In genomic region chr19:1247747-1248453, GRCh38 we compare ENCODE assay signal across 8 cellular contexts. TPM values are rescaled to one million over a fixed set of nuclear protein-coding genes. Genes with fewer than 3 reads are reported as not detected.
DNase-seq lines count a peak whose midpoint lies in the region; ATAC-seq and TF ChIP-seq lines count a peak whose summit lies in the region.

No MANE protein-coding gene starts in this region.

- DNase-seq in GM20000 (ENCODE audit: low spot score) (no peak), NCI-H774 (lab: John Stamatoyannopoulos, UW) (peak; percentile 22), fibroblast of villous mesenchyme (ENCODE audit: low read depth) (peak; percentile 83), NCI-H1436 treated with DMSO at 0.1 percent for 48 hours (lab: John Stamatoyannopoulos, UW) (no peak), NCI-H510A (lab: John Stamatoyannopoulos, UW) (no peak)
- DNase-seq in activated T-cell treated with anti-CD3 and anti-CD28 coated beads, Interleukin-2, amount 50 U/mL, for 72 hours: peak; percentile 82 to 87

- H3K36me3 Mint-ChIP-seq in activated T-cell treated with anti-CD3 and anti-CD28 coated beads, Interleukin-2, amount 50 U/mL, for 72 hours (ENCODE audit: insufficient read depth in 2 of 2): peaks cover 8 to 9% of the 10 kb centered on the region in 2 donors

- H3K79me2 ChIP-seq in ACC112 (ENCODE audit: control insufficient read depth, insufficient read depth, low read length, unreplicated experiment): peaks cover 26% of the 10 kb centered on the region

- H2AFZ ChIP-seq in ACC112 (ENCODE audit: low read length, unreplicated experiment): no peak overlapping the region

- H3K4me1 Mint-ChIP-seq in activated T-cell treated with anti-CD3 and anti-CD28 coated beads, Interleukin-2, amount 50 U/mL, for 72 hours (ENCODE audit: low read depth): peaks cover 13% of the 10 kb centered on the region

- H3K9me3 Mint-ChIP-seq in activated T-cell treated with anti-CD3 and anti-CD28 coated beads, Interleukin-2, amount 50 U/mL, for 72 hours: no peaks in the 10 kb centered on the region

- H3K27me3 ChIP-seq in ACC112 (ENCODE audit: insufficient read depth, low read length): no peaks in the 10 kb centered on the region
- no peaks in the 10 kb centered on the region for H3K27me3 ChIP-seq in neutrophil

- H3K27ac Mint-ChIP-seq in activated T-cell treated with anti-CD3 and anti-CD28 coated beads, Interleukin-2, amount 50 U/mL, for 72 hours: no peak overlapping the region

- TF ChIP-seq CTCF in GM20000 (IDR thresholded peaks at IDR 0.05; ENCODE audit: extremely low read depth, missing control alignments) (peak; percentile 44), fibroblast of villous mesenchyme (IDR thresholded peaks at IDR 0.05; ENCODE audit: insufficient read depth, low read depth, low read length) (peak; percentile 28), neutrophil (IDR thresholded peaks at IDR 0.05) (peak; percentile 54)

- peak; percentile 5 to 14 for ATAC-seq in activated T-cell treated with anti-CD3 and anti-CD28 coated beads, Interleukin-2, amount 50 U/mL, for 72 hours (replicated peaks in 1 of 2)

- H3K4me3 Mint-ChIP-seq in activated T-cell treated with anti-CD3 and anti-CD28 coated beads, Interleukin-2, amount 50 U/mL, for 72 hours: peak overlapping the region in 1 of 2 donors; percentile 60

- H3K27ac ChIP-seq in ACC112 (ENCODE audit: low read depth, low read length) (peak overlapping the region; percentile 97), neutrophil (peak overlapping the region; percentile 100)

- H3K36me3 ChIP-seq in ACC112 (ENCODE audit: insufficient read depth, low read length) (peaks cover 10% of the 10 kb centered on the region; the same call in 1 of the 2 replicates), neutrophil (peaks cover 28% of the 10 kb centered on the region)

- no peaks in the 10 kb centered on the region for H3K27me3 Mint-ChIP-seq in activated T-cell treated with anti-CD3 and anti-CD28 coated beads, Interleukin-2, amount 50 U/mL, for 72 hours (ENCODE audit: low read depth)

- peaks cover 25% of the 10 kb centered on the region for H3K4me1 ChIP-seq in ACC112 (ENCODE audit: control insufficient read depth, insufficient read depth, low read length, unreplicated experiment)
- peaks cover 34 to 41% of the 10 kb centered on the region in 2 experiments for H3K4me1 ChIP-seq in neutrophil (ENCODE audit: control insufficient read depth in 1 of 2, insufficient read depth in 1 of 2, low read depth in 1 of 2, low read length in 1 of 2)

- H3K4me3 ChIP-seq in ACC112 (ENCODE audit: low read depth, low read length) (peak overlapping the region; percentile 94), fibroblast of villous mesenchyme (ENCODE audit: low read depth, low read length) (peak overlapping the region; percentile 55), neutrophil (ENCODE audit: low read depth in 1 of 2, low read length in 1 of 2) (peak overlapping the region; percentile 75 to 98)

- no peaks in the 10 kb centered on the region for H3K9me3 ChIP-seq in neutrophil

RNA-seq across cellular contexts. Expression of gene MIDN, which starts 0.5 kb away (rescaled TPM):
- 10 to 100 TPM; 72.3 to 75.4 TPM for total RNA-seq in activated T-cell treated with anti-CD3 and anti-CD28 coated beads, Interleukin-2, amount 50 U/mL, for 72 hours
- total RNA-seq in fibroblast of villous mesenchyme: 14.2 and 15.5 TPM in 2 replicates

RNA-seq across cellular contexts. Expression of gene ATP5F1D, which starts 6.3 kb away (rescaled TPM):
- 100 to 1,000 TPM; 169 to 201 TPM for total RNA-seq in activated T-cell treated with anti-CD3 and anti-CD28 coated beads, Interleukin-2, amount 50 U/mL, for 72 hours
- total RNA-seq in fibroblast of villous mesenchyme: 12.1 and 15.1 TPM in 2 replicates

RNA-seq across cellular contexts. Expression of gene CBARP, which starts 10.1 kb away (rescaled TPM):
- total RNA-seq in activated T-cell treated with anti-CD3 and anti-CD28 coated beads, Interleukin-2, amount 50 U/mL, for 72 hours: under 1 TPM; 0.38 to 0.58 TPM
- total RNA-seq in fibroblast of villous mesenchyme: 5.8 and 6.0 TPM in 2 replicates

RNA-seq across cellular contexts. Expression of gene CIRBP, which starts 21.2 kb away (rescaled TPM):
- total RNA-seq in activated T-cell treated with anti-CD3 and anti-CD28 coated beads, Interleukin-2, amount 50 U/mL, for 72 hours: 100 to 1,000 TPM; 400 to 456 TPM
- total RNA-seq in fibroblast of villous mesenchyme: 85.5 and 140 TPM in 2 replicates

RNA-seq across cellular contexts. Expression of gene FAM174C, which starts 27.4 kb away (rescaled TPM):
- 10 to 100 TPM; 59.8 to 69.1 TPM for total RNA-seq in activated T-cell treated with anti-CD3 and anti-CD28 coated beads, Interleukin-2, amount 50 U/mL, for 72 hours
- total RNA-seq in fibroblast of villous mesenchyme: 17.3 and 21.9 TPM in 2 replicates

Comparison
In these comparisons a context has a peak if more than half of its experiments do, and no peak if none do; other contexts are left out.
1. DNase-seq: peak in NCI-H774 (single experiment), activated T-cell treated with anti-CD3 and anti-CD28 coated beads, Interleukin-2, amount 50 U/mL, for 72 hours (2 of 2) and fibroblast of villous mesenchyme (single experiment); none in GM20000 (single experiment), NCI-H1436 treated with DMSO at 0.1 percent for 48 hours (single experiment) and NCI-H510A (single experiment).
2. RNA of gene ATP5F1D, which starts 6.3 kb away (total RNA-seq): 169 to 201 TPM in activated T-cell treated with anti-CD3 and anti-CD28 coated beads, Interleukin-2, amount 50 U/mL, for 72 hours; 12.1 to 15.1 TPM in fibroblast of villous mesenchyme; every median in the first group is over 10 times any median in the second.
3. Peak in every context shown above with its lines, with median percentiles within 50 percentile points of each other: H3K4me3 ChIP-seq and CTCF ChIP-seq.